In the genomic region with DNA sequence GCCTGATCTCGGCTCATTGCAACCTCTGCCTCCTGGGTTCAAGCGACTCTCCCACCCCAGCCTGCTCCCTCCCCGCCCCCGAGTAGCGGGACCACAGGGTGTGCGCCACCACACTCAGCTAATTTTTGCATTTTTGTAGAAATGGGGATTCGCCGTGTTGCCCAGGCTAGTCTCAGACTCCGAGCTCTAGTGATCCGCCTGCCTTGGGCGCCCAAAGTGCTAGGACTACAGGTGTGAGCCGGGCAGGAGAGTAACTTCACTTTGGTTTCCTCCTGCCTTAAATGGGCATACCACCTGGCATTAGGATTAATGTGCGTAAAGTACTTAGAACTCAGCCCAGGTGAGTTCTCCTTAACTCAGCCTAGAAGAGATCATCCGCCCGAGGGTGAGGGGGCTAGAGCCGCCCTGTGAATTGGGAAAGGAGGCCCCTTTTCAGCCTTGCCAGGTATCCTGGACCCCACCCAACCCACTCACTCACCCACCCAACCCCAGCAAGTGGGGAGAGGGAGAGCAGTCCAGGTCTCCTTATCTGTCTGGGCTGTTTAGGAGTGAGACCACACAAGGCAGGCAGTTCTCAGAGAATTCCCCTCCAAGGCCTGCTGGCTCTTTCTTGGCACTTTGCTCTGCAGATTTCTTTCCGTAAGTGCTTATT, we compare ENCODE assay signal across 9 cellular contexts.
DNase-seq lines count a peak whose midpoint lies in the region; ATAC-seq and TF ChIP-seq lines count a peak whose summit lies in the region.
"Had no signal": no experiment of that assay in that cellular context is flagged by ENCODE, and none has a peak within 500 bp of the region (broad histone marks: within the 10 kb centered on the region; RNA-seq: fewer than 3 reads in every experiment).

No MANE protein-coding gene starts in this region.

- H3K4me3 ChIP-seq in GM12865 (ENCODE audit: low read depth, low read length), result peak overlapping the region; percentile 73
- peak overlapping the region in 5 of 7 experiments; percentile 67 to 92 (median 79) for H3K4me3 ChIP-seq in skin epidermis

- ATAC-seq in HG02970 (IDR thresholded peaks at IDR 0.05; ENCODE audit: low FRiP score, unreplicated experiment) (no peak), GM18505 (IDR thresholded peaks at IDR 0.05; ENCODE audit: unreplicated experiment) (no peak), HG03460 (IDR thresholded peaks at IDR 0.05; ENCODE audit: unreplicated experiment) (no peak)

- no peak for TF ChIP-seq POLR2A in GM18505 (IDR thresholded peaks at IDR 0.05; ENCODE audit: borderline replicate concordance, extremely low read depth, insufficient read depth, insufficient read length)

- CTCF ChIA-PET in RWPE1 (lab: Yijun Ruan, JAX), result interaction anchor here (0.6 to 0.7 kb wide), 2 partner anchors 11 to 251 kb away, joined by 4 to 6 read pairs; no protein-coding TSS in a partner anchor

- TF ChIP-seq CTCF in GM12865 (IDR thresholded peaks at IDR 0.05; ENCODE audit: insufficient read depth, low read depth, low read length, missing control alignments) (no peak), RWPE1 (conservative IDR thresholded peaks at IDR 0.05; ENCODE audit: low read depth) (no peak)

- DNase-seq in GM12865 (ENCODE audit: low read depth) (no peak), RWPE1 (ENCODE audit: low spot score) (no peak), fibroblast of peridontal ligament (ENCODE audit: extremely low read depth) (peak; percentile 23), hepatic stellate cell (ENCODE audit: low spot score) (no peak)
- DNase-seq: stimulated activated CD4-positive, alpha-beta T cell treated with anti-CD3 and anti-CD28 coated beads, Interleukin-12 subunit alpha, Interleukin-12 subunit beta, amount 100 ng/mL, for 4 hours had no signal

- POLR2A ChIA-PET in RWPE1 (lab: Yijun Ruan, JAX; ENCODE audit: low non-redundant PET), result no interaction called here

- H3K27ac ChIP-seq in RWPE1 (peak overlapping the region; percentile 100), skin epidermis (peak overlapping the region; percentile 27 to 100 (median 99))
